In the genomic region with DNA sequence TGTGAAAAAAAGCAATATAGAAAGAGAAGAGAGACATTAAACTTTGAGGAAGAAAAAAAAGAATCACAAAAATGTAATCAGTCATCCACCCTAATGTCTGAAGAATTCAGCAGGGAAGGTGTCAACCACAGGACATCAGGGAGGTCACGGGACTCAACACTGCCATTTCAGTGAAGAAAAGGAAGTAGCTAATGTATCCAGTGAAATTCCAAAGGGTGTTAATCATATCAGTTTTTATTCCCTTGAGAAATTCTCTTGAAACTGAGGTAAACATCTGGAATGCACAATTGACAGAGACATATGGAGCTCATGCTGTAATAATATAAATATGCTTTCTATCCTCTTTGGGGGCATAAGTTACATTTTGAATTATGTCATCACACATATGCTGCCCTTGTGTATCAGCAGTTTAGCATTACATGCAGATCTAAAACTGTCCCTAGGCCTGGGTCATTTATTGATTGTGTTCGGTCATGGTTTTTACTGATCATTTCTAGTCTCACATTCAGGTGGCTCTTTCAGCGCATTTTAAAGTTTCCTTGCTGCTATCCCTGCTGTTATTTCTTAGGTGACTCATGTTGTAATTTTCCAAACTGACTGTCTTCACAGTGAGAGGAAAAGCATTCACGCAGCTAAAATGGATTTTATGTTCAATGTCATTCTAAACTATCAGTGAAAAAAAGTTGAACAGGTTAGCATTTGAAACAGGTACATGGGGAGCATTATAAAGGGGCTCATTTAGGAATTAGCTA, we compare ENCODE assay signal across 13 cellular contexts.
DNase-seq lines count a peak whose midpoint lies in the region; ATAC-seq and TF ChIP-seq lines count a peak whose summit lies in the region.
"Had no signal": no experiment of that assay in that cellular context is flagged by ENCODE, and none has a peak within 500 bp of the region (broad histone marks: within the 10 kb centered on the region; RNA-seq: fewer than 3 reads in every experiment).

No MANE protein-coding gene starts in this region.

- 68% methylated on average over 4 of the region's 4 CpGs for WGBS in mammary epithelial cell (ENCODE audit: low coverage, missing lambda C conversion rate)

- H2AFZ ChIP-seq in mammary epithelial cell (ENCODE audit: low read depth, low read length), result no peak overlapping the region
- H2AFZ ChIP-seq: hepatocyte had no signal

- H4K20me1 ChIP-seq in mammary epithelial cell (ENCODE audit: insufficient read depth, low read length), result no peaks in the 10 kb centered on the region

- H3K27me3 ChIP-seq in mammary epithelial cell (ENCODE audit: insufficient read depth, low read length), result no peaks in the 10 kb centered on the region
- H3K27me3 ChIP-seq in SJSA1 (replicated peaks), result no peaks in the 10 kb centered on the region
- H3K27me3 ChIP-seq in foreskin keratinocyte, result no peaks in the 10 kb centered on the region
- no peaks in the 10 kb centered on the region for H3K27me3 ChIP-seq in effector memory CD4-positive, alpha-beta T cell (replicated peaks; ENCODE audit: control insufficient read depth, insufficient read depth, low read length, poor library complexity, severe bottlenecking)
- H3K27me3 ChIP-seq: hepatocyte, suprapubic skin had no signal

- POLR2A ChIA-PET in MCF 10A (lab: Yijun Ruan, JAX), result no interaction called here

- in situ Hi-C loops in mammary epithelial cell (cut with MboI; ENCODE audit: low sequenced_read_pairs in 2 of 2), result no loop called here

- H3K4me1 Mint-ChIP-seq in MCF 10A (ENCODE audit: insufficient read depth, unreplicated experiment), result peaks cover 6% of the 10 kb centered on the region
- H3K4me1 Mint-ChIP-seq: memory B cell had no signal

- no peak overlapping the region for H3K4me2 ChIP-seq in mammary epithelial cell (ENCODE audit: insufficient read depth, low read depth, low read length)
- H3K4me2 ChIP-seq: hepatocyte had no signal

- H3K4me3 Mint-ChIP-seq in MCF 10A (ENCODE audit: unreplicated experiment), result no peak overlapping the region
- H3K4me3 Mint-ChIP-seq: activated CD8-positive, alpha-beta T cell treated with anti-CD3 and anti-CD28 coated beads for 36 hours; memory B cell had no signal

- H3K27ac ChIP-seq in mammary epithelial cell (ENCODE audit: insufficient read depth, low read depth, low read length) (no peak overlapping the region), SJSA1 (peak overlapping the region; percentile 48), foreskin keratinocyte (no peak overlapping the region)
- H3K27ac ChIP-seq in effector memory CD4-positive, alpha-beta T cell (ENCODE audit: insufficient read depth, low read length, poor library complexity, severe bottlenecking), result no peak overlapping the region
- H3K27ac ChIP-seq: hepatocyte, suprapubic skin had no signal

- H3K4me1 ChIP-seq in mammary epithelial cell (ENCODE audit: insufficient read depth, low read length), result peaks cover 12% of the 10 kb centered on the region
- peaks cover 20% of the 10 kb centered on the region for H3K4me1 ChIP-seq in SJSA1 (replicated peaks)
- peaks cover 12% of the 10 kb centered on the region for H3K4me1 ChIP-seq in foreskin keratinocyte
- H3K4me1 ChIP-seq in effector memory CD4-positive, alpha-beta T cell (ENCODE audit: control insufficient read depth, insufficient read depth, low read length, poor library complexity, severe bottlenecking), result no peaks in the 10 kb centered on the region
- H3K4me1 ChIP-seq: suprapubic skin had no signal

- no peaks in the 10 kb centered on the region for H3K9me3 ChIP-seq in mammary epithelial cell (replicated peaks; ENCODE audit: insufficient read depth, low read length)
- no peaks in the 10 kb centered on the region for H3K9me3 ChIP-seq in SJSA1 (replicated peaks)
- no peaks in the 10 kb centered on the region for H3K9me3 ChIP-seq in effector memory CD4-positive, alpha-beta T cell (ENCODE audit: control insufficient read depth, low read length)
- H3K9me3 ChIP-seq: suprapubic skin had no signal

- H3K79me2 ChIP-seq in mammary epithelial cell (ENCODE audit: insufficient read depth, low read length), result no peaks in the 10 kb centered on the region
- H3K79me2 ChIP-seq: hepatocyte had no signal

- dilution Hi-C loops in mammary epithelial cell (cut with HindIII; ENCODE audit: low sequenced_read_pairs), result no loop called here

- no peak overlapping the region for H3K27ac Mint-ChIP-seq in MCF 10A (ENCODE audit: low read depth, unreplicated experiment)
- H3K27ac Mint-ChIP-seq: activated CD8-positive, alpha-beta T cell treated with anti-CD3 and anti-CD28 coated beads for 36 hours; memory B cell had no signal

- no peak overlapping the region for H3K9ac ChIP-seq in mammary epithelial cell (ENCODE audit: insufficient read depth, low read length)

- H3K27me3 Mint-ChIP-seq in MCF 10A (ENCODE audit: insufficient read depth, unreplicated experiment), result peaks cover 54% of the 10 kb centered on the region
- H3K27me3 Mint-ChIP-seq: activated CD8-positive, alpha-beta T cell treated with anti-CD3 and anti-CD28 coated beads for 36 hours; memory B cell had no signal

- BruUV-seq in mammary epithelial cell (replicated peaks; lab: Mats Ljungman, UMichigan) (no TSS peak), MCF 10A (replicated peaks; lab: Mats Ljungman, UMichigan) (no TSS peak)

- H3K4me3 ChIP-seq in mammary epithelial cell (replicated peaks in 1 of 3; ENCODE audit: insufficient read depth in 1 of 3, low read depth in 2 of 3, low read length in 3 of 3), result no peak overlapping the region
- no peak overlapping the region for H3K4me3 ChIP-seq in SJSA1
- no peak overlapping the region for H3K4me3 ChIP-seq in effector memory CD4-positive, alpha-beta T cell (ENCODE audit: insufficient read depth, low read depth, low read length, poor library complexity, severe bottlenecking)
- H3K4me3 ChIP-seq: hepatocyte, suprapubic skin had no signal

- CTCF ChIA-PET in mammary epithelial cell (lab: Charles Lee; ENCODE audit: low non-redundant PET) (no interaction called here), MCF 10A (lab: Yijun Ruan, JAX) (interaction anchor here (0.6 kb wide), 1 partner anchor 951 kb away, joined by 3 read pairs; no protein-coding TSS in a partner anchor)

- TF ChIP-seq CTCF in mammary epithelial cell (conservative IDR thresholded peaks at IDR 0.05 in 1 of 2, IDR thresholded peaks at IDR 0.05 in 1 of 2; ENCODE audit: extremely low read depth in 1 of 2, insufficient read depth in 1 of 2, low read depth in 1 of 2, low read length in 2 of 2) (no peak), MCF 10A (IDR thresholded peaks at IDR 0.05; ENCODE audit: unreplicated experiment) (no peak), foreskin keratinocyte (conservative IDR thresholded peaks at IDR 0.05) (no peak)

- ATAC-seq in foreskin keratinocyte, result peak; percentile 97
- ATAC-seq: activated CD8-positive, alpha-beta T cell treated with anti-CD3 and anti-CD28 coated beads for 36 hours had no signal

- peak; percentile 5 for DNase-seq in mammary epithelial cell
- no peak for DNase-seq in MCF 10A (ENCODE audit: unreplicated experiment)
- DNase-seq in SJSA1 (ENCODE audit: low read depth in 1 of 2, low spot score in 2 of 2), result peak; percentile 73 to 85
- DNase-seq in foreskin keratinocyte, result peak; percentile 78 to 92
- DNase-seq in T-helper 1 cell, result no peak
- DNase-seq in AML-193 (lab: John Stamatoyannopoulos, UW), result no peak
- DNase-seq in effector memory CD4-positive, alpha-beta T cell, result no peak
- no peak for DNase-seq in DMS153 treated with DMSO at 0.1 percent for 48 hours (lab: John Stamatoyannopoulos, UW; ENCODE audit: unreplicated experiment)
- DNase-seq: activated CD8-positive, alpha-beta T cell treated with anti-CD3 and anti-CD28 coated beads for 36 hours; NCI-H146 had no signal

- intact Hi-C loops in mammary epithelial cell (cut with micrococcal nuclease), result loop anchor here (10.0 kb wide), 1 partner anchor 141 kb away; no protein-coding TSS in a partner anchor
- intact Hi-C loops in MCF 10A (cut with micrococcal nuclease), result no loop called here

- H3K36me3 Mint-ChIP-seq in MCF 10A (ENCODE audit: insufficient read depth, unreplicated experiment), result no peaks in the 10 kb centered on the region
- H3K36me3 Mint-ChIP-seq: memory B cell had no signal

- H3K36me3 ChIP-seq in mammary epithelial cell (ENCODE audit: insufficient read depth, low read length), result no peaks in the 10 kb centered on the region
- no peaks in the 10 kb centered on the region for H3K36me3 ChIP-seq in SJSA1
- no peaks in the 10 kb centered on the region for H3K36me3 ChIP-seq in effector memory CD4-positive, alpha-beta T cell (ENCODE audit: control insufficient read depth, insufficient read depth, low read length)
- H3K36me3 ChIP-seq: suprapubic skin had no signal

- H3K9me3 Mint-ChIP-seq in MCF 10A (ENCODE audit: unreplicated experiment), result no peaks in the 10 kb centered on the region
- H3K9me3 Mint-ChIP-seq: memory B cell had no signal

Comparison
In these comparisons a context has a peak if more than half of its experiments do, and no peak if none do; other contexts are left out.
1. DNase-seq: peak in mammary epithelial cell (single experiment), SJSA1 (2 of 2) and foreskin keratinocyte (2 of 2); none in MCF 10A (single experiment), T-helper 1 cell (0 of 5), AML-193 (0 of 2), effector memory CD4-positive, alpha-beta T cell (0 of 3) and DMS153 treated with DMSO at 0.1 percent for 48 hours (single experiment).